ENCODE assay signal across 13 cellular contexts in the genomic region with DNA sequence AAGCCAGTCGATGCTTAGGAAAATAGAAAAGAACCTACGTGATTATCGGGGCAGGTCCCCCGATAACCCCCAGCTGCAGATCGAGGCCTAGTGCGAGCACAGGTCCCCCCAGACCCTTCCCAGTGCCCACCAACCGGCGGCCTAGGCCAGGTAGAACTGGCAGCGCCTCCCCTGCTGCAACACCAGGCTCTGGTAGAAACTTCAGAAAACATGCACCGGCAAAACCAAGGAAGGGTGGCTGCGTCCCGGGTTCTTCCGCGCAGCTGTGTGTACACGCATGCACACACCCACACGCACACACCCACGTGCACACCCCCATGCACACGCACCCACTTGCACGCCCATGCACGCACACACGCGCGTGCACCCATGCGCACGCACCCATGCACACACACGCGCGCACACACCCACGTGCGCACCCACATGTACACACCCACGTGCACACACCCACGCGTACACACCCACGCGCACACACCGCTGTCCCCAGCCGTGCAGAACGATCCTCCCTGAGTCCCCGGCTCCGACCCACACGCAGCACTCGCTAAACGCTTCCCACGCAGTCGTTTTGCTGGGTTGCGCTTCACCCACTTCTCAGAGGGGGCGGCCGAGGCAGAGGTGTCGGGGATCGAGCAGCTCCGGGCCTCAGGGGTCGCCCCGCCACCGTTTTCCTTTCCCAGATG. TPM values are rescaled to one million over a fixed set of nuclear protein-coding genes. Genes with fewer than 3 reads are reported as not detected.
DNase-seq lines count a peak whose midpoint lies in the region; ATAC-seq and TF ChIP-seq lines count a peak whose summit lies in the region.
"Had no signal": no experiment of that assay in that cellular context is flagged by ENCODE, and none has a peak within 500 bp of the region (broad histone marks: within the 10 kb centered on the region; RNA-seq: fewer than 3 reads in every experiment).

No MANE protein-coding gene starts in this region.

- peak overlapping the region; percentile 13 for H3K18ac ChIP-seq in mesendoderm (ENCODE audit: low read length)

- peak overlapping the region; percentile 64 for H3K4ac ChIP-seq in mesendoderm (ENCODE audit: low read depth, low read length)

- H3K36me3 ChIP-seq in ES-I3 (ENCODE audit: insufficient read depth, low read length): no peaks in the 10 kb centered on the region
- no peaks in the 10 kb centered on the region for H3K36me3 ChIP-seq in WERI-Rb-1
- no peaks in the 10 kb centered on the region for H3K36me3 ChIP-seq in mesendoderm (ENCODE audit: control insufficient read depth, insufficient read depth, low read length)

- no peak for ATAC-seq in HG03520 (IDR thresholded peaks at IDR 0.05; ENCODE audit: unreplicated experiment)
- ATAC-seq: left cardiac atrium; stimulated activated memory B cell treated with anti-CD40 and anti-IgM and Interleukin-4, amounts not matched to agents 10 μg/mL and 1 μg/mL and 100 μg/mL, for 72 hours had no signal

- no peak overlapping the region for H4K8ac ChIP-seq in mesendoderm (ENCODE audit: low read depth, low read length)

- H3K4me3 ChIP-seq in WERI-Rb-1 (ENCODE audit: low read depth, low read length) (no peak overlapping the region), mesendoderm (ENCODE audit: low read length) (peak overlapping the region; percentile 14)

- H3K27me3 ChIP-seq in WERI-Rb-1 (ENCODE audit: insufficient read depth, low read depth, severe bottlenecking) (no peaks in the 10 kb centered on the region), mesendoderm (ENCODE audit: insufficient read depth, low read length, poor library complexity) (no peaks in the 10 kb centered on the region)

- H3K56ac ChIP-seq in mesendoderm (ENCODE audit: low read length): peak overlapping the region; percentile 99

- DNase-seq in WERI-Rb-1 (peak; percentile 5), mesendoderm (no peak), NCI-H2081 treated with DMSO at 0.1 percent for 48 hours (lab: John Stamatoyannopoulos, UW) (no peak), cerebellar nuclear complex (lab: John Stamatoyannopoulos, UW) (no peak)
- DNase-seq: activated naive CD4-positive, alpha-beta T cell treated with anti-CD3 and anti-CD28 coated beads, Interleukin-2, amount 50 U/mL, for 16 hours; AML-193; left cardiac atrium; NCI-H2029 treated with DMSO at 0.1 percent for 48 hours; retina; stimulated activated CD4-positive, alpha-beta T cell treated with anti-CD3 and anti-CD28 coated beads, Interleukin-4, amount 100 ng/mL, for 1 hour had no signal

- H2BK15ac ChIP-seq in mesendoderm (replicated peaks; ENCODE audit: low read depth): no peak overlapping the region

- WGBS in mesendoderm (ENCODE audit: extremely low coverage, insufficient coverage, low lambda C conversion rate): no CpG with 5 or more reads among the region's 54 CpGs

- peak overlapping the region; percentile 100 for H2AK5ac ChIP-seq in mesendoderm (ENCODE audit: low read length)

- H3K9me3 ChIP-seq in ES-I3 (ENCODE audit: control insufficient read depth, insufficient read depth, low read length) (no peaks in the 10 kb centered on the region), WERI-Rb-1 (ENCODE audit: severe bottlenecking) (no peaks in the 10 kb centered on the region)

- H3K23ac ChIP-seq in mesendoderm (ENCODE audit: low read length): peak overlapping the region; percentile 100

- H4K5ac ChIP-seq in mesendoderm (ENCODE audit: low read length): no peak overlapping the region

- H2BK5ac ChIP-seq in mesendoderm (ENCODE audit: low read length): peak overlapping the region; percentile 99

- peak overlapping the region; percentile 51 for H3K9ac ChIP-seq in ES-I3 (ENCODE audit: low read depth, low read length)
- H3K9ac ChIP-seq in mesendoderm (ENCODE audit: low read length): peak overlapping the region; percentile 87

- peaks cover 10% of the 10 kb centered on the region for H3K79me1 ChIP-seq in mesendoderm (ENCODE audit: low read length)

- H3K4me1 ChIP-seq in ES-I3 (ENCODE audit: insufficient read depth, low read length) (peaks cover 15% of the 10 kb centered on the region; the same call in 1 of the 2 replicates), mesendoderm (ENCODE audit: control insufficient read depth, low read depth, low read length) (peaks cover 26% of the 10 kb centered on the region)

- H3K4me2 ChIP-seq in mesendoderm (ENCODE audit: low read length): peak overlapping the region; percentile 82

- H2BK120ac ChIP-seq in mesendoderm (ENCODE audit: low read depth, low read length): no peak overlapping the region

- TF ChIP-seq CTCF in WERI-Rb-1 (IDR thresholded peaks at IDR 0.05; ENCODE audit: low read depth, low read length): no peak

- H3K79me2 ChIP-seq in mesendoderm (ENCODE audit: control insufficient read depth, insufficient read depth, low read length): peaks cover 10% of the 10 kb centered on the region

- H3K27ac ChIP-seq in WERI-Rb-1 (no peak overlapping the region), mesendoderm (ENCODE audit: low read depth, low read length) (peak overlapping the region; percentile 20)

RNA-seq across cellular contexts. Expression of a gene that starts 5.2 kb away (rescaled TPM):
- 1.7 TPM for polyA plus RNA-seq in mesendoderm (2013, experiment 1 of 2)
- polyA plus RNA-seq in mesendoderm (2013, experiment 2 of 2): 1.5 TPM

RNA-seq across cellular contexts. Expression of a gene that starts 9.2 kb away (rescaled TPM):
- polyA plus RNA-seq in mesendoderm (2013, experiment 1 of 2): not detected
- 0.04 TPM for polyA plus RNA-seq in mesendoderm (2013, experiment 2 of 2)

RNA-seq across cellular contexts. Expression of a gene that starts 24.2 kb away (rescaled TPM):
- 0.18 TPM for polyA plus RNA-seq in mesendoderm (2013, experiment 1 of 2)
- 0.20 TPM for polyA plus RNA-seq in mesendoderm (2013, experiment 2 of 2)

RNA-seq across cellular contexts. Expression of a gene that starts 39.4 kb away (rescaled TPM):
- not detected for polyA plus RNA-seq in mesendoderm (2013, experiment 1 of 2)
- polyA plus RNA-seq in mesendoderm (2013, experiment 2 of 2): not detected

RNA-seq across cellular contexts. Expression of a gene that starts 48.4 kb away (rescaled TPM):
- not detected for polyA plus RNA-seq in mesendoderm (2013, experiment 1 of 2)
- not detected for polyA plus RNA-seq in mesendoderm (2013, experiment 2 of 2)
